Comparison of ENCODE assay signal across 12 cellular contexts in genomic region chr2:66494708-66495107, GRCh38. TPM values are rescaled to one million over a fixed set of nuclear protein-coding genes. Genes with fewer than 3 reads are reported as not detected.
A peak's percentile ranks its signal among the peaks of the same experiment; 100 is the strongest.
DNase-seq lines count a peak whose midpoint lies in the region; ATAC-seq, FAIRE-seq and TF ChIP-seq lines count a peak whose summit lies in the region.
"Had no signal": no experiment of that assay in that cellular context is flagged by ENCODE, and none has a peak within 500 bp of the region (broad histone marks: within the 10 kb centered on the region; RNA-seq: fewer than 3 reads in every experiment).

No MANE protein-coding gene starts in this region.

- TF ChIP-seq CTCF in fibroblast of pulmonary artery (IDR thresholded peaks at IDR 0.05; ENCODE audit: low read length, missing control alignments) (no peak), osteoblast (IDR thresholded peaks at IDR 0.05; ENCODE audit: extremely low read depth, low read depth, low read length) (no peak)

- H2AFZ ChIP-seq in osteoblast (ENCODE audit: low read length): no peak overlapping the region

- H3K79me2 ChIP-seq in osteoblast (ENCODE audit: insufficient read depth, low read length): no peaks in the 10 kb centered on the region

- H3K4me1 ChIP-seq in osteoblast (ENCODE audit: insufficient read depth, low read length): peaks cover 26% of the 10 kb centered on the region

- peak; percentile 77 for FAIRE-seq in RCC 7860 (lab: Jason Lieb, UNC)
- FAIRE-seq: colon had no signal

- H3K36me3 Mint-ChIP-seq in activated naive CD4-positive, alpha-beta T cell treated with anti-CD3 and anti-CD28 coated beads, Interleukin-2, amount 50 U/mL, for 72 hours: no peaks in the 10 kb centered on the region
- H3K36me3 Mint-ChIP-seq: CD4-positive, CD25-positive, alpha-beta regulatory T cell had no signal

- H3K4me3 ChIP-seq in fibroblast of pulmonary artery (replicated peaks; ENCODE audit: low read depth, low read length) (no peak overlapping the region), osteoblast (ENCODE audit: insufficient read depth, low read length) (no peak overlapping the region)

- peak; percentile 37 for DNase-seq in CD1c-positive myeloid dendritic cell (ENCODE audit: extremely low spot score)
- peak; percentile 66 for DNase-seq in RCC 7860 (ENCODE audit: low spot score)
- DNase-seq in fibroblast of pulmonary artery (ENCODE audit: low read depth): peak; percentile 92
- peak; percentile 48 for DNase-seq in osteoblast (ENCODE audit: insufficient read length, low spot score, missing footprints)
- no peak for DNase-seq in activated CD4-positive, alpha-beta T cell treated with anti-CD3 and anti-CD28 coated beads for 48 hours
- DNase-seq in LoVo (ENCODE audit: low spot score): no peak
- no peak for DNase-seq in activated naive CD4-positive, alpha-beta T cell treated with anti-CD3 and anti-CD28 coated beads, Interleukin-2, amount 50 U/mL, for 72 hours (ENCODE audit: low spot score in 2 of 2)
- DNase-seq: activated CD8-positive, alpha-beta memory T cell treated with anti-CD3 and anti-CD28 coated beads for 24 hours; CD4-positive, CD25-positive, alpha-beta regulatory T cell; kidney glomerular epithelial cell had no signal

- no peaks in the 10 kb centered on the region for H3K36me3 ChIP-seq in osteoblast (ENCODE audit: insufficient read depth, low read length)

- no peak overlapping the region for H3K4me2 ChIP-seq in osteoblast (ENCODE audit: insufficient read depth, low read length)

- H3K27ac Mint-ChIP-seq in activated naive CD4-positive, alpha-beta T cell treated with anti-CD3 and anti-CD28 coated beads, Interleukin-2, amount 50 U/mL, for 72 hours: no peak overlapping the region
- H3K27ac Mint-ChIP-seq: CD4-positive, CD25-positive, alpha-beta regulatory T cell had no signal

- no peaks in the 10 kb centered on the region for H3K27me3 ChIP-seq in osteoblast (ENCODE audit: insufficient read depth, low read length)

- no peaks in the 10 kb centered on the region for H4K20me1 ChIP-seq in osteoblast (ENCODE audit: insufficient read depth, low read length)

- no peaks in the 10 kb centered on the region for H3K9me3 ChIP-seq in osteoblast (ENCODE audit: low read depth, low read length)

- no peaks in the 10 kb centered on the region for H3K9me3 Mint-ChIP-seq in activated naive CD4-positive, alpha-beta T cell treated with anti-CD3 and anti-CD28 coated beads, Interleukin-2, amount 50 U/mL, for 72 hours

- ATAC-seq in GM21717 (IDR thresholded peaks at IDR 0.05; ENCODE audit: unreplicated experiment): no peak
- no peak for ATAC-seq in activated naive CD4-positive, alpha-beta T cell treated with anti-CD3 and anti-CD28 coated beads, Interleukin-2, amount 50 U/mL, for 72 hours

- H3K27ac ChIP-seq in osteoblast (ENCODE audit: low read depth, low read length): no peak overlapping the region

RNA-seq across cellular contexts. Expression of gene MEIS1, which starts 59.8 kb away (rescaled TPM):
- total RNA-seq in osteoblast: 11.9 and 15.9 TPM in 2 replicates
- not detected for total RNA-seq in activated naive CD4-positive, alpha-beta T cell treated with anti-CD3 and anti-CD28 coated beads, Interleukin-2, amount 50 U/mL, for 72 hours

Comparison
In these comparisons a context has a peak if more than half of its experiments do, and no peak if none do; other contexts are left out.
1. DNase-seq: peak in CD1c-positive myeloid dendritic cell (single experiment), RCC 7860 (single experiment), fibroblast of pulmonary artery (single experiment) and osteoblast (single experiment); none in activated CD4-positive, alpha-beta T cell treated with anti-CD3 and anti-CD28 coated beads for 48 hours (single experiment), LoVo (single experiment) and activated naive CD4-positive, alpha-beta T cell treated with anti-CD3 and anti-CD28 coated beads, Interleukin-2, amount 50 U/mL, for 72 hours (0 of 2).
2. RNA of gene MEIS1, which starts 59.8 kb away (total RNA-seq): 11.9 to 15.9 TPM in osteoblast; not detected in activated naive CD4-positive, alpha-beta T cell treated with anti-CD3 and anti-CD28 coated beads, Interleukin-2, amount 50 U/mL, for 72 hours; every median in the first group is over 10 times any median in the second.